13 cellular contexts compared by ENCODE assay signal in the genomic region with DNA sequence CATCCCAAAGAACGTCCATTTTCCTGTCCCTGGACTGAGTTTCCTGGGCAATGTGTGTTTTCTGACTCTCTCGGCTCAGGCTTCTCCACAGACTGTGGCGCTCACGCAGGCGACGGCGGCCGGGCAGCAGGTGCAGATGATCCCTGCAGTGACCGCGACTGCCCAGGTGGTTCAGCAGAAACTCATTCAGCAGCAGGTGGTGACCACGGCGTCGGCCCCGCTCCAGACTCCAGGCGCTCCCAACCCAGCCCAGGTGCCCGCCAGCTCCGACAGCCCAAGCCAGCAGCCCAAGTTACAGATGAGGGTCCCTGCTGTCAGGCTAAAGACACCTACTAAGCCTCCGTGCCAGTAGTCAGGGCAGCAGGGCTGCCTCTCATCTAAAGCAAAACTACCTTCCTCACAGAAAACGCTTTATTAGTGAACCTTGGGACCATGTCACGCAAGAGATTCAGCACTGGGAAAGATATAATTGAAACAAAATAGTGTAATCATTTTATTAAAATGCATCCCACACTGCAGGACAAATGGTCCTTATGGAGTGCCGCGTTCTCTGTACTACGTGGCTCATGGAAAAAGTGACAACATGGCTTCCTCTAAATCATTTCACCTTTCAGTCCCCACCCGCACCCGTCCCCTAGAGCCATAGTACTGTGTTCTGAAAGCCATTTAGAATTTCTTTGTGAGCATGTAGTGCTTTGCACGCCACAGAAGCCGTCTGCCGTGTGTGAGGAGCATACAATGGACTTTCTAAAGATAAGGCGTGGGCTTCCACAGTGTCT.
DNase-seq lines count a peak whose midpoint lies in the region; TF ChIP-seq lines count a peak whose summit lies in the region.
"Had no signal": no experiment of that assay in that cellular context is flagged by ENCODE, and none has a peak within 500 bp of the region (broad histone marks: within the 10 kb centered on the region; RNA-seq: fewer than 3 reads in every experiment).

No MANE protein-coding gene starts in this region.

- TF ChIP-seq EP300 in sigmoid colon (IDR thresholded peaks at IDR 0.05): no peak

- H3K4me1 ChIP-seq in sigmoid colon: peaks cover 0 to 23% (median 22%) of the 10 kb centered on the region in 4 donors
- H3K4me1 ChIP-seq: A549, Caco-2 had no signal

- no peak overlapping the region for H3K4me3 ChIP-seq in sigmoid colon
- H3K4me3 ChIP-seq: A549 had no signal

- peak; percentile 28 for DNase-seq in NCI-H748 (lab: John Stamatoyannopoulos, UW; ENCODE audit: unreplicated experiment)
- no peak for DNase-seq in NCI-H748 treated with DMSO at 0.1 percent for 48 hours (lab: John Stamatoyannopoulos, UW)
- peak; percentile 30 for DNase-seq in NCI-H146 treated with DMSO at 0.1 percent for 48 hours (lab: John Stamatoyannopoulos, UW; ENCODE audit: unreplicated experiment)
- DNase-seq in dermis microvascular lymphatic vessel endothelial cell (ENCODE audit: low read depth in 2 of 2): peak; percentile 59 to 84
- no peak for DNase-seq in sigmoid colon
- no peak for DNase-seq in foreskin melanocyte
- DNase-seq in medulla oblongata (ENCODE audit: extremely low spot score): no peak
- no peak for DNase-seq in AG08396 (ENCODE audit: low spot score)
- DNase-seq: Caco-2, DMS153, NCI-H1105 treated with DMSO at 0.1 percent for 48 hours, NCI-H2029 had no signal

- 90 to 95% methylated on average over 29 of the region's 29 CpGs for WGBS in sigmoid colon, 2 donors

- peaks cover 8 to 37% (median 19%) of the 10 kb centered on the region in 4 donors for H3K36me3 ChIP-seq in sigmoid colon

- intact Hi-C loops in sigmoid colon (cut with DNase I): loop anchor here (10.0 kb wide), 1 partner anchor 183 kb away; a partner anchor contains a TSS

- no peaks in the 10 kb centered on the region for H3K27me3 ChIP-seq in sigmoid colon

- peak overlapping the region in 3 of 4 donors; percentile 65 to 78 (median 67) for H3K27ac ChIP-seq in sigmoid colon
- H3K27ac ChIP-seq: A549 had no signal

- no peak for TF ChIP-seq POLR2A in sigmoid colon (IDR thresholded peaks at IDR 0.05)

- no peaks in the 10 kb centered on the region for H3K9me3 ChIP-seq in sigmoid colon
- H3K9me3 ChIP-seq: A549, Caco-2 had no signal

- TF ChIP-seq CTCF in sigmoid colon (IDR thresholded peaks at IDR 0.05): no peak

Comparison
In these comparisons a context has a peak if more than half of its experiments do, and no peak if none do; other contexts are left out.
1. DNase-seq: peak in NCI-H748 (single experiment), NCI-H146 treated with DMSO at 0.1 percent for 48 hours (single experiment) and dermis microvascular lymphatic vessel endothelial cell (2 of 2); none in NCI-H748 treated with DMSO at 0.1 percent for 48 hours (single experiment), sigmoid colon (single experiment), foreskin melanocyte (single experiment), medulla oblongata (single experiment) and AG08396 (single experiment).